Comparison of ENCODE assay signal across 1 cellular context in the genomic region with DNA sequence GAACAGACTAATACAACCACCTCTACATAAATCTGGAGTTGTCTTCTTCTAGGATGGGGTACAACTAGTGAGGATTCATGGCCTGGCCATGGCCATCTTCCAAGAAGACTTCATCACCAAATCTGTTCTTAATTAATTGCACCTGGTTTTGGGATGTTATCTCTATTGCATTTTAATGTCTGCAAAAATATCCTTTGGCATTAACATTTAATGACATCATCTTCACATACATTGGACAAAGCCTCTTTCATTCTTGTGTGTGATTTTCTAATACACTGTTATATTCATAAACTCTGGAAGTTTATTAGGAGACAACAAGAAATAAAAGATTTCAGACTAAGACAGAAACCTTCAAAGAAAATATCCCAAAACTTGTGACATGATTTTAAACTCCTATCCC.
TF ChIP-seq lines count a peak whose summit lies in the region.

No MANE protein-coding gene starts in this region.

TF ChIP-seq in SK-N-SH, 30 proteins besides CTCF, POLR2A, EP300 and RAD21 (continued from another document):
- TF ChIP-seq, protein P1, sequence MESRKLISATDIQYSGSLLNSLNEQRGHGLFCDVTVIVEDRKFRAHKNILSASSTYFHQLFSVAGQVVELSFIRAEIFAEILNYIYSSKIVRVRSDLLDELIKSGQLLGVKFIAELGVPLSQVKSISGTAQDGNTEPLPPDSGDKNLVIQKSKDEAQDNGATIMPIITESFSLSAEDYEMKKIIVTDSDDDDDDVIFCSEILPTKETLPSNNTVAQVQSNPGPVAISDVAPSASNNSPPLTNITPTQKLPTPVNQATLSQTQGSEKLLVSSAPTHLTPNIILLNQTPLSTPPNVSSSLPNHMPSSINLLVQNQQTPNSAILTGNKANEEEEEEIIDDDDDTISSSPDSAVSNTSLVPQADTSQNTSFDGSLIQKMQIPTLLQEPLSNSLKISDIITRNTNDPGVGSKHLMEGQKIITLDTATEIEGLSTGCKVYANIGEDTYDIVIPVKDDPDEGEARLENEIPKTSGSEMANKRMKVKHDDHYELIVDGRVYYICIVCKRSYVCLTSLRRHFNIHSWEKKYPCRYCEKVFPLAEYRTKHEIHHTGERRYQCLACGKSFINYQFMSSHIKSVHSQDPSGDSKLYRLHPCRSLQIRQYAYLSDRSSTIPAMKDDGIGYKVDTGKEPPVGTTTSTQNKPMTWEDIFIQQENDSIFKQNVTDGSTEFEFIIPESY (IDR thresholded peaks at IDR 0.05; ENCODE audit: borderline replicate concordance, low read depth) = no peak
- TF ChIP-seq FOXJ3 (CRISPR knock-in tag; IDR thresholded peaks at IDR 0.05) (no peak), NFIC (IDR thresholded peaks at IDR 0.05; ENCODE audit: borderline replicate concordance) (no peak), MXI1 (IDR thresholded peaks at IDR 0.05; ENCODE audit: low read depth, low read length) (no peak), TCF12 (IDR thresholded peaks at IDR 0.05) (no peak)
- TF ChIP-seq, protein P2, sequence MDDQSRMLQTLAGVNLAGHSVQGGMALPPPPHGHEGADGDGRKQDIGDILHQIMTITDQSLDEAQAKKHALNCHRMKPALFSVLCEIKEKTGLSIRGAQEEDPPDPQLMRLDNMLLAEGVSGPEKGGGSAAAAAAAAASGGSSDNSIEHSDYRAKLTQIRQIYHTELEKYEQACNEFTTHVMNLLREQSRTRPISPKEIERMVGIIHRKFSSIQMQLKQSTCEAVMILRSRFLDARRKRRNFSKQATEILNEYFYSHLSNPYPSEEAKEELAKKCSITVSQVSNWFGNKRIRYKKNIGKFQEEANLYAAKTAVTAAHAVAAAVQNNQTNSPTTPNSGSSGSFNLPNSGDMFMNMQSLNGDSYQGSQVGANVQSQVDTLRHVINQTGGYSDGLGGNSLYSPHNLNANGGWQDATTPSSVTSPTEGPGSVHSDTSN (IDR thresholded peaks at IDR 0.05) = no peak
TF ChIP-seq in SK-N-SH: peak in this region for 0.
